1 cellular context compared by ENCODE assay signal in the genomic region with DNA sequence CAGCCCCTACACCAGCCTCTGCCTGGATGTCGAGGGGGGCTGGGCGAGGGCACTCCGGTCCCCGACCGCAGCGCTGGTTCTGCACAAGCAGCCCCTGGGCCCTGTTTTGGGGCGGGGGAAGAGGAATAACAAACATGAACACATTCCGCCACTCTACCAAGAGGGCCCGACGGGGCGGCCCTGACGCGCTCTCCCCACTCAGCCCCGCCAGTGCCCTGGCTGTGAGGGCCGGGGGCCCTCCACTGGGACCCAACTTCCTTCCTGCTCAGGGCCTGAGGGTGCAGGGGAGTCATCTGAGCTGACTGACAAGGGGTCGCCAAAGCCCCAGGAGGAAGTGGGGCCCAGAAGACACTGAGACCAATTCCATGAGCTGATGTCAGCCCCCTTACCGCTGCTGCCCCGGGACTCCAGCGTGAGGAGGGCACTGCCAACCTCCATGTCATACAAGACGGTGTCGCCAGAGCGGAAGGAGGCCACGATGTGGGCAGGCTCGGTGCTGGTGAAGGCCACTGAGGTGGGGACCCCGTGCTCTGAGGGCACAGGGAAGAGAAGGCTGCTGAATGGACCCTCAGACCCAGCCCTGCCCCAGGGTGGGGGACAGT.
TF ChIP-seq lines count a peak whose summit lies in the region.

No MANE protein-coding gene starts in this region.

TF ChIP-seq in H1, 55 proteins besides CTCF, POLR2A, EP300 and RAD21:
- TF ChIP-seq GABPA (IDR thresholded peaks at IDR 0.05; ENCODE audit: borderline replicate concordance, insufficient read depth, low read length) (no peak), SIRT6 (IDR thresholded peaks at IDR 0.05; ENCODE audit: low read length) (no peak), RFX5 (IDR thresholded peaks at IDR 0.05; ENCODE audit: borderline replicate concordance, low read depth, low read length) (no peak)
- TF ChIP-seq, protein P1, sequence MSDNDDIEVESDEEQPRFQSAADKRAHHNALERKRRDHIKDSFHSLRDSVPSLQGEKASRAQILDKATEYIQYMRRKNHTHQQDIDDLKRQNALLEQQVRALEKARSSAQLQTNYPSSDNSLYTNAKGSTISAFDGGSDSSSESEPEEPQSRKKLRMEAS (IDR thresholded peaks at IDR 0.05) = no peak
